Comparison of ENCODE assay signal across 12 cellular contexts in genomic region chr4:128635141-128635911, GRCh38.
DNase-seq lines count a peak whose midpoint lies in the region; ATAC-seq and TF ChIP-seq lines count a peak whose summit lies in the region.
"Had no signal": no experiment of that assay in that cellular context is flagged by ENCODE, and none has a peak within 500 bp of the region (broad histone marks: within the 10 kb centered on the region; RNA-seq: fewer than 3 reads in every experiment).

No MANE protein-coding gene starts in this region.

- H3K27ac ChIP-seq in dorsolateral prefrontal cortex: peak overlapping the region in 58 of 59 donors; percentile 1 to 91 (median 78)
- no peak overlapping the region for H3K27ac ChIP-seq in MM.1S (ENCODE audit: low read length)
- H3K27ac ChIP-seq: spleen had no signal

- no peak overlapping the region for H3K9ac ChIP-seq in MM.1S (ENCODE audit: low read length)

- peak; percentile 20 for ATAC-seq in mucosa of descending colon
- ATAC-seq in GM19463 (IDR thresholded peaks at IDR 0.05; ENCODE audit: unreplicated experiment): no peak
- ATAC-seq in GM21723 (IDR thresholded peaks at IDR 0.05; ENCODE audit: unreplicated experiment): no peak

- H3K4me3 ChIP-seq in dorsolateral prefrontal cortex (peak overlapping the region in 54 of 59 donors; percentile 1 to 65 (median 39)), mucosa of descending colon (no peak overlapping the region), MM.1S (ENCODE audit: low read length) (no peak overlapping the region)
- H3K4me3 ChIP-seq: MG63, spleen had no signal

- no peak overlapping the region for H3K4me2 ChIP-seq in MM.1S (ENCODE audit: low read depth, low read length)

- no peaks in the 10 kb centered on the region for H3K79me2 ChIP-seq in MM.1S (ENCODE audit: low read length)

- H2AFZ ChIP-seq in MM.1S (ENCODE audit: low read length): no peak overlapping the region

- peaks cover 11% of the 10 kb centered on the region for H3K4me1 ChIP-seq in mucosa of descending colon (ENCODE audit: low read depth)
- H3K4me1 ChIP-seq in MM.1S (ENCODE audit: low read length): no peaks in the 10 kb centered on the region
- H3K4me1 ChIP-seq: spleen had no signal

- no peaks in the 10 kb centered on the region for H3K9me2 ChIP-seq in MM.1S (replicated peaks; ENCODE audit: insufficient read depth, low read length)

- no peaks in the 10 kb centered on the region for H3K36me3 ChIP-seq in mucosa of descending colon (ENCODE audit: low read depth)
- H3K36me3 ChIP-seq in MM.1S (replicated peaks; ENCODE audit: insufficient read depth, low read length): no peaks in the 10 kb centered on the region
- H3K36me3 ChIP-seq: MG63, spleen had no signal

- DNase-seq in COLO668 (lab: John Stamatoyannopoulos, UW; ENCODE audit: unreplicated experiment) (peak; percentile 88), NCI-H2196 (lab: John Stamatoyannopoulos, UW; ENCODE audit: unreplicated experiment) (peak; percentile 76), dorsolateral prefrontal cortex (peak; percentile 9 to 89 (median 79)), mucosa of descending colon (no peak), NCI-H82 treated with DMSO at 0.1 percent for 48 hours (lab: John Stamatoyannopoulos, UW; ENCODE audit: unreplicated experiment) (no peak), MM.1S (no peak)
- DNase-seq: activated CD4-positive, alpha-beta memory T cell treated with anti-CD3 and anti-CD28 coated beads, Interleukin-2, amount 10 ng/mL, durations not matched to agents 7 days and 5 days; CD4-positive, CD25-positive, alpha-beta regulatory T cell; MG63; spleen had no signal

- TF ChIP-seq CTCF in dorsolateral prefrontal cortex (IDR thresholded peaks at IDR 0.05 in 54 of 56, conservative IDR thresholded peaks at IDR 0.05 in 2 of 56; ENCODE audit: low read depth in 1 of 56, partially characterized antibody in 56 of 56) (no peak), mucosa of descending colon (IDR thresholded peaks at IDR 0.05) (no peak), MM.1S (IDR thresholded peaks at IDR 0.05; ENCODE audit: low read length) (no peak)

- intact Hi-C loops in dorsolateral prefrontal cortex (cut with DNase I): no loop called here
- intact Hi-C loops in mucosa of descending colon (cut with DNase I, micrococcal nuclease): no loop called here

- no peaks in the 10 kb centered on the region for H4K20me1 ChIP-seq in MM.1S (ENCODE audit: insufficient read depth, low read length)

- no peaks in the 10 kb centered on the region; the same call in 1 of the 2 replicates for H3F3A ChIP-seq in MM.1S (ENCODE audit: insufficient read depth, low read length)

- H3K27me3 ChIP-seq in dorsolateral prefrontal cortex: no peaks in the 10 kb centered on the region
- H3K27me3 ChIP-seq in MM.1S (replicated peaks; ENCODE audit: insufficient read depth, low read length): no peaks in the 10 kb centered on the region
- H3K27me3 ChIP-seq: MG63, spleen had no signal

- no peaks in the 10 kb centered on the region for H3K9me3 ChIP-seq in mucosa of descending colon
- no peaks in the 10 kb centered on the region for H3K9me3 ChIP-seq in MM.1S (replicated peaks; ENCODE audit: insufficient read depth, low read length)
- H3K9me3 ChIP-seq: MG63, spleen had no signal

Comparison
In these comparisons a context has a peak if more than half of its experiments do, and no peak if none do; other contexts are left out.
1. DNase-seq: peak in COLO668 (single experiment), NCI-H2196 (single experiment) and dorsolateral prefrontal cortex (10 of 10); none in mucosa of descending colon (0 of 3), NCI-H82 treated with DMSO at 0.1 percent for 48 hours (single experiment) and MM.1S (single experiment).
2. H3K4me3 ChIP-seq: peak in dorsolateral prefrontal cortex (54 of 59); none in mucosa of descending colon (single experiment) and MM.1S (single experiment).